11 cellular contexts compared by ENCODE assay signal in the genomic region with DNA sequence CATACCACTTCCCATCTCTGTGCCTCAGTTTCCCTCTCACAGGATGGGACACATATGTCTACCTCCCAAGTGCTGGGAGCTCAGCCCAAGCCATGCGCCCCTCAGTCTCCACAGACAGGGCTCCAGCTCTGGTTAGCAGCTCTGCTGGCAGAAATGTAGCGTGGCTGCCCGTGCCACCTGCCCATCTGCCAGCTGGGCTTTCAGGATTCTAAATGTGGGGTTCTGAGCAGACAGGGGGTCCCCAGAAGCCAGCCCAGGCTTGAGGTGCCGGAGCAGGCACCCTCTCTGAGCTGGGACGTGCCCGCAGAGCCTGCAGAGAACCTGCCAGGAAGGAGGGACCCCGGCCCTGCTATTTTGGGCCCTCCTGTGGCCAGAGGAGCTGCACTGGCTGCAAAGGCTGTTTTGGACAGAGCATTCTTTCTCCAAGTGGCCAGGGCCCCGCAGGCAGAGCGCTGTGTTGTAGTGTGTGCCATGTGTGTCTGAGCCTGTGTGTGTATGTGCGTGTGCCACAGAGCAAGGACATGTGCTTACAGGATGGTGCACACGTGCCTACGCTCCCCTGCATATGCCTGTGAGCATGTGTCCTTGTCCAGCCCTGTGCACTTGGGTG. TPM values are rescaled to one million over a fixed set of nuclear protein-coding genes. Genes with fewer than 3 reads are reported as not detected.
DNase-seq lines count a peak whose midpoint lies in the region; ATAC-seq and TF ChIP-seq lines count a peak whose summit lies in the region.
"Had no signal": no experiment of that assay in that cellular context is flagged by ENCODE, and none has a peak within 500 bp of the region (broad histone marks: within the 10 kb centered on the region; RNA-seq: fewer than 3 reads in every experiment).

No MANE protein-coding gene starts in this region.

- H3K4me3 ChIP-seq in HL-60 (replicated peaks; ENCODE audit: insufficient read depth, low read length) = no peak overlapping the region

- H3K9me3 Mint-ChIP-seq in glutamatergic neuron (ENCODE audit: unreplicated experiment) = peaks cover 13% of the 10 kb centered on the region
- no peaks in the 10 kb centered on the region for H3K9me3 Mint-ChIP-seq in progenitor cell of endocrine pancreas (ENCODE audit: low read depth)

- H3K4me1 Mint-ChIP-seq in glutamatergic neuron (ENCODE audit: low read depth, unreplicated experiment) (peaks cover 30% of the 10 kb centered on the region), progenitor cell of endocrine pancreas (ENCODE audit: low read depth) (no peaks in the 10 kb centered on the region)

- no peaks in the 10 kb centered on the region for H3K27me3 ChIP-seq in HL-60 (ENCODE audit: insufficient read depth, poor library complexity, severe bottlenecking)

- H3K27me3 Mint-ChIP-seq in glutamatergic neuron (ENCODE audit: unreplicated experiment) (peaks cover 17% of the 10 kb centered on the region), progenitor cell of endocrine pancreas (peaks cover 34% of the 10 kb centered on the region)

- TF ChIP-seq CTCF in HL-60 (IDR thresholded peaks at IDR 0.05; ENCODE audit: insufficient read depth, low read length) (no peak), glutamatergic neuron (IDR thresholded peaks at IDR 0.05; ENCODE audit: partially characterized antibody, unreplicated experiment) (no peak), progenitor cell of endocrine pancreas (IDR thresholded peaks at IDR 0.05; ENCODE audit: unreplicated experiment) (no peak)

- DNase-seq in HL-60 (ENCODE audit: low read depth in 1 of 2, low spot score in 1 of 2) = no peak
- peak; percentile 49 for DNase-seq in activated CD8-positive, alpha-beta memory T cell treated with anti-CD3 and anti-CD28 coated beads for 24 hours
- no peak for DNase-seq in glutamatergic neuron
- DNase-seq in progenitor cell of endocrine pancreas (ENCODE audit: low spot score, unreplicated experiment) = peak; percentile 6
- DNase-seq in COLO829 (ENCODE audit: low spot score) = no peak
- no peak for DNase-seq in LoVo (ENCODE audit: low spot score)
- DNase-seq: anterior cingulate cortex, hippocampal formation, NCI-H774 had no signal

- H3K4me3 Mint-ChIP-seq in glutamatergic neuron (ENCODE audit: unreplicated experiment) (no peak overlapping the region), progenitor cell of endocrine pancreas (ENCODE audit: low read depth) (no peak overlapping the region)

- H3K27ac ChIP-seq in HL-60 (replicated peaks) = 0 out of 2 replicates have a peak overlapping the region, but pooled peaks have one; percentile 7

- ATAC-seq in HG02763 (IDR thresholded peaks at IDR 0.05; ENCODE audit: unreplicated experiment) = no peak
- ATAC-seq in HG03095 (IDR thresholded peaks at IDR 0.05; ENCODE audit: unreplicated experiment) = no peak

- H3K36me3 Mint-ChIP-seq in glutamatergic neuron (ENCODE audit: unreplicated experiment) = no peaks in the 10 kb centered on the region
- H3K36me3 Mint-ChIP-seq in progenitor cell of endocrine pancreas (ENCODE audit: insufficient read depth) = no peaks in the 10 kb centered on the region

- peak overlapping the region; percentile 82 for H3K27ac Mint-ChIP-seq in glutamatergic neuron (ENCODE audit: unreplicated experiment)
- H3K27ac Mint-ChIP-seq in progenitor cell of endocrine pancreas = no peak overlapping the region

RNA-seq across cellular contexts. Expression of a gene that starts 31.7 kb away (rescaled TPM):
- total RNA-seq in glutamatergic neuron (ENCODE audit: unreplicated experiment) (12.4 TPM), progenitor cell of endocrine pancreas (not detected in 2 replicates)

RNA-seq across cellular contexts. Expression of a gene that starts 44.3 kb away (rescaled TPM):
- total RNA-seq in glutamatergic neuron (ENCODE audit: unreplicated experiment) (190 TPM), progenitor cell of endocrine pancreas (337 and 352 TPM in 2 replicates)

Comparison
In these comparisons a context has a peak if more than half of its experiments do, and no peak if none do; other contexts are left out.
1. DNase-seq: peak in activated CD8-positive, alpha-beta memory T cell treated with anti-CD3 and anti-CD28 coated beads for 24 hours (single experiment) and progenitor cell of endocrine pancreas (single experiment); none in HL-60 (0 of 2), glutamatergic neuron (single experiment), COLO829 (single experiment) and LoVo (single experiment).
2. RNA of a gene that starts 31.7 kb away (total RNA-seq): 12.4 TPM in glutamatergic neuron (single experiment); not detected in progenitor cell of endocrine pancreas; every median in the first group is over 10 times any median in the second.